Comparison of ENCODE assay signal across 9 cellular contexts in the genomic region with DNA sequence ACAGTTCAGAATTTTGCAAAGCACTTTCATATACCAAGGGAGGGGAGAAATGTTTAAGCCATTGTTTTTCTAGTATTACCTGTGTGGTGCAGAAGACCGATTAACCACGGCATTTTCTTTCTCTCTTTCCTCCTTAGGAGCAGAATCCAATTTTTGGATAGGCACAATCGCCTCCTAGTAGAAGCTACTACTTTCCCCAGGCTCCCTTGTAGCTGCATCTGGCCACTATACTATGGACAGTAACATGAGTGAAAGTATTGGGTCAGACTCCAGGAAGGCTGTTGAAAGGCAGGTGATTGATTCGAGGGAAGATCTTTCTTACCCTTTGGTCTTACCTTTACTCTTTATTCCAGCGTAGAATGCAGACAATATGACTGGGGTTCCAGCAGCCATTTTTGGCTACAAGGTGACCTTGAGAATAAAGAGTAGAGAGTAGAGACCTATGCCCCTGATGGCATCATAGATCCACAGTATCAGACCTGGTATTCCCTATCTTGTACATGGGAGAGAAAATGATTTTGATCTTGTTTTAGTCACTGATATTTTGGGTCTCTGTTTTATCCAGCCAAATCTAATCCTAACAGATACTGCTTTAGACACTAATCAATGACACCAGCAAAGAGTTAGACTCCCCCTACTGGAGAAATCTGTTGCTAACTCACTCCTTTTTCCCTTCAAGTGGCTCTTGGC.
DNase-seq lines count a peak whose midpoint lies in the region; ATAC-seq, FAIRE-seq and TF ChIP-seq lines count a peak whose summit lies in the region.
"Had no signal": no experiment of that assay in that cellular context is flagged by ENCODE, and none has a peak within 500 bp of the region (broad histone marks: within the 10 kb centered on the region; RNA-seq: fewer than 3 reads in every experiment).

No MANE protein-coding gene starts in this region.

- ATAC-seq in HG02938 (IDR thresholded peaks at IDR 0.05; ENCODE audit: unreplicated experiment): peak; percentile 49
- ATAC-seq in GM21526 (IDR thresholded peaks at IDR 0.05; ENCODE audit: low FRiP score, unreplicated experiment): no peak

- no peak overlapping the region for H3K27ac ChIP-seq in cardiac muscle cell

- H3K36me3 ChIP-seq in cardiac muscle cell (no peaks in the 10 kb centered on the region), bronchial epithelial cell (ENCODE audit: control insufficient read depth, insufficient read depth, low read length) (no peaks in the 10 kb centered on the region)

- no peak for FAIRE-seq in bronchial epithelial cell (lab: Jason Lieb, UNC)
- FAIRE-seq: endometrium had no signal

- H3K4me1 ChIP-seq in cardiac muscle cell (ENCODE audit: low read depth): peaks cover 23% of the 10 kb centered on the region

- peak; percentile 63 to 69 for DNase-seq in cardiac muscle cell (ENCODE audit: low read depth in 1 of 2, low spot score in 1 of 2)
- no peak for DNase-seq in cardiac septum (ENCODE audit: low spot score)
- DNase-seq in NCI-H774 (lab: John Stamatoyannopoulos, UW): peak; percentile 6
- DNase-seq in bronchial epithelial cell (ENCODE audit: low read depth): peak; percentile 40
- DNase-seq in medulla oblongata (ENCODE audit: extremely low spot score): peak; percentile 71
- DNase-seq in T1000 (lab: John Stamatoyannopoulos, UW): no peak

- H3K27me3 ChIP-seq in cardiac muscle cell (no peaks in the 10 kb centered on the region), bronchial epithelial cell (ENCODE audit: control insufficient read depth, insufficient read depth, low read length) (no peaks in the 10 kb centered on the region)

- intact Hi-C loops in cardiac septum (cut with DNase I): no loop called here

- peak; percentile 86 for TF ChIP-seq CTCF in cardiac muscle cell (IDR thresholded peaks at IDR 0.05; ENCODE audit: low read depth, low read length)
- peak; percentile 70 for TF ChIP-seq CTCF in bronchial epithelial cell (IDR thresholded peaks at IDR 0.05; ENCODE audit: insufficient read depth, low read length, severe bottlenecking)

- no peak overlapping the region for H3K4me3 ChIP-seq in cardiac muscle cell
- H3K4me3 ChIP-seq in bronchial epithelial cell (ENCODE audit: low read depth, low read length): no peak overlapping the region

- H3K9me3 ChIP-seq in cardiac muscle cell (ENCODE audit: low read depth): no peaks in the 10 kb centered on the region

Comparison
In these comparisons a context has a peak if more than half of its experiments do, and no peak if none do; other contexts are left out.
1. DNase-seq: peak in cardiac muscle cell (2 of 2), NCI-H774 (single experiment), bronchial epithelial cell (single experiment) and medulla oblongata (single experiment); none in cardiac septum (single experiment) and T1000 (single experiment).